Comparison of ENCODE assay signal across 1 cellular context in the genomic region with DNA sequence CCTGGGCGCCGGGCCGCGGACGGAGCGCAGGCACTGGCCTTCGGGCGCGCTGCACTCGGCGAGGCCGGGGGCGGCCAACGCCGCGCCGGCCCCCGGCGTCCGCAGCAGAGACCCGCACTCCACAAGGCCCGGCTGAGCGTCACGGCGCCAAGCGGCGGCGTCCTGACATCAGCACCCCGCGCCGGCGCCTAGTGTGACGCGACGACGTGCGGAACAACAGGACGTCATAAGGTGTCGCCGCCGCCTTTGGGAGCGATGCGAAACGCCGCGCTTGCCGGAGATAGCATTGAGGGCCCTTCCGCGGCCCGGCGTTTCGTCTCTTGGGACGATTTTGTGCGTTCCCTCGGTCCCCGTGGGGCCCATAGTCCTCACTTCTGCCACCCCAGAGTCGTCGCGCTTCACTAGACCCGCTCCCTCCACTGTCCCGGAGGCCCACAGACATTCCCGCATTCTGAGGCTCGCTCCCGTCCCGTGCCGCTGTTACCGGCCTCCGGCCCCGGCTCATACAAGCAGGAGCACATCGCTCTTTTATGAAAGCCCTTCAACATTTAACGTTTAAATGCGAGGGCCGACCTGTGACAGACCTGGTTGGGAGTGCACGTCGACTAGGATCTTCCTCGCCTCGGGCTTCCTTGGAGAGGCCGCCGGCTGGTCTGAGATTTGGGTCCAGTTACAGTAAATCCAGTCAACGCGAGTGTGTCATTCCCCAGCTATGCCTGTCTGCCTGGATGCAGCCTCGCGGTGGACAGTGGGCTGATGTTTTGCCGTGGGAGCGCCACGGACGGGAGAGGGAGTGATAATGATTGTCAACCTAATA.
TF ChIP-seq lines count a peak whose summit lies in the region.

A gene (minus strand): TSS at position 143 of the 817 bp plus-strand sequence. CDS start 306 bp downstream, outside the sequence.

TF ChIP-seq in HepG2, 621 proteins besides CTCF, POLR2A, EP300 and RAD21 (continued from another document and continues in another):
- TF ChIP-seq ZSCAN12 (CRISPR knock-in tag; IDR thresholded peaks at IDR 0.05) (0 out of 2 replicates have a peak, but pooled peaks have one; percentile 30), ZNF772 (CRISPR knock-in tag; IDR thresholded peaks at IDR 0.05) (no peak), ZNF644 (CRISPR knock-in tag; IDR thresholded peaks at IDR 0.05; ENCODE audit: low read depth) (no peak), ZNF225 (CRISPR knock-in tag; IDR thresholded peaks at IDR 0.05) (peak; percentile 90; the same call in 1 of the 2 replicates), FOXK2 (IDR thresholded peaks at IDR 0.05) (peak; percentile 73; the same call in 1 of the 2 replicates), KLF9 (CRISPR knock-in tag; IDR thresholded peaks at IDR 0.05; ENCODE audit: low read depth) (peak; percentile 64; the same call in 1 of the 2 replicates), FOXA1 (IDR thresholded peaks at IDR 0.05) (no peak), FOXA1 (CRISPR knock-in tag; IDR thresholded peaks at IDR 0.05) (peak; percentile 58), CBFB (CRISPR knock-in tag; IDR thresholded peaks at IDR 0.05) (peak; percentile 57; the same call in 1 of the 2 replicates), NR2C2 (CRISPR knock-in tag; IDR thresholded peaks at IDR 0.05; ENCODE audit: borderline replicate concordance) (peak; percentile 42; the same call in 1 of the 2 replicates), SRF (IDR thresholded peaks at IDR 0.05; ENCODE audit: low read depth, low read length) (peak; percentile 86), ZNF33A (CRISPR knock-in tag; IDR thresholded peaks at IDR 0.05; ENCODE audit: borderline replicate concordance) (no peak), ZNF543 (CRISPR knock-in tag; IDR thresholded peaks at IDR 0.05) (no peak), SMARCC2 (IDR thresholded peaks at IDR 0.05) (peak; percentile 60; the same call in 1 of the 2 replicates), SPEN (CRISPR knock-in tag; IDR thresholded peaks at IDR 0.05; ENCODE audit: low read depth) (peak; percentile 87; the same call in 1 of the 2 replicates), MIXL1 (CRISPR knock-in tag; IDR thresholded peaks at IDR 0.05) (0 out of 2 replicates have a peak, but pooled peaks have one; percentile 4), EED (CRISPR knock-in tag; IDR thresholded peaks at IDR 0.05) (no peak; the same call in 1 of the 2 replicates), ZNF879 (CRISPR knock-in tag; IDR thresholded peaks at IDR 0.05) (0 out of 2 replicates have a peak, but pooled peaks have one; percentile 26), MEIS1 (CRISPR knock-in tag; IDR thresholded peaks at IDR 0.05; ENCODE audit: borderline replicate concordance) (no peak), MIER3 (CRISPR knock-in tag; IDR thresholded peaks at IDR 0.05; ENCODE audit: borderline replicate concordance) (peak; percentile 42; the same call in 1 of the 2 replicates), RELA (CRISPR knock-in tag; IDR thresholded peaks at IDR 0.05) (peak; percentile 63; the same call in 1 of the 2 replicates), TRIM24 (CRISPR knock-in tag; IDR thresholded peaks at IDR 0.05) (no peak), KDM2A (CRISPR knock-in tag; IDR thresholded peaks at IDR 0.05; ENCODE audit: borderline replicate concordance, low read depth) (peak; percentile 95), ZNF775 (CRISPR knock-in tag; IDR thresholded peaks at IDR 0.05; ENCODE audit: borderline replicate concordance) (no peak), CEBPB (IDR thresholded peaks at IDR 0.05; ENCODE audit: borderline replicate concordance, low read depth, low read length) (no peak), CCDC6 (CRISPR knock-in tag; IDR thresholded peaks at IDR 0.05) (peak; percentile 61; the same call in 1 of the 2 replicates), HES4 (CRISPR knock-in tag; IDR thresholded peaks at IDR 0.05; ENCODE audit: borderline replicate concordance) (no peak), ETV5 (CRISPR knock-in tag; IDR thresholded peaks at IDR 0.05; ENCODE audit: borderline replicate concordance) (peak; percentile 25; the same call in 1 of the 2 replicates), ZNF451 (CRISPR knock-in tag; IDR thresholded peaks at IDR 0.05) (0 out of 2 replicates have a peak, but pooled peaks have one; percentile 39), DMAP1 (CRISPR knock-in tag; IDR thresholded peaks at IDR 0.05) (peak; percentile 49; the same call in 1 of the 2 replicates)
- TF ChIP-seq, protein P1, sequence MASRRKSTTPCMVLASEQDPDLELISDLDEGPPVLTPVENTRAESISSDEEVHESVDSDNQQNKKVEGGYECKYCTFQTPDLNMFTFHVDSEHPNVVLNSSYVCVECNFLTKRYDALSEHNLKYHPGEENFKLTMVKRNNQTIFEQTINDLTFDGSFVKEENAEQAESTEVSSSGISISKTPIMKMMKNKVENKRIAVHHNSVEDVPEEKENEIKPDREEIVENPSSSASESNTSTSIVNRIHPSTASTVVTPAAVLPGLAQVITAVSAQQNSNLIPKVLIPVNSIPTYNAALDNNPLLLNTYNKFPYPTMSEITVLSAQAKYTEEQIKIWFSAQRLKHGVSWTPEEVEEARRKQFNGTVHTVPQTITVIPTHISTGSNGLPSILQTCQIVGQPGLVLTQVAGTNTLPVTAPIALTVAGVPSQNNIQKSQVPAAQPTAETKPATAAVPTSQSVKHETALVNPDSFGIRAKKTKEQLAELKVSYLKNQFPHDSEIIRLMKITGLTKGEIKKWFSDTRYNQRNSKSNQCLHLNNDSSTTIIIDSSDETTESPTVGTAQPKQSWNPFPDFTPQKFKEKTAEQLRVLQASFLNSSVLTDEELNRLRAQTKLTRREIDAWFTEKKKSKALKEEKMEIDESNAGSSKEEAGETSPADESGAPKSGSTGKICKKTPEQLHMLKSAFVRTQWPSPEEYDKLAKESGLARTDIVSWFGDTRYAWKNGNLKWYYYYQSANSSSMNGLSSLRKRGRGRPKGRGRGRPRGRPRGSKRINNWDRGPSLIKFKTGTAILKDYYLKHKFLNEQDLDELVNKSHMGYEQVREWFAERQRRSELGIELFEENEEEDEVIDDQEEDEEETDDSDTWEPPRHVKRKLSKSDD (CRISPR knock-in tag; IDR thresholded peaks at IDR 0.05; ENCODE audit: low read depth), result peak; percentile 99
- TF ChIP-seq, protein P2, sequence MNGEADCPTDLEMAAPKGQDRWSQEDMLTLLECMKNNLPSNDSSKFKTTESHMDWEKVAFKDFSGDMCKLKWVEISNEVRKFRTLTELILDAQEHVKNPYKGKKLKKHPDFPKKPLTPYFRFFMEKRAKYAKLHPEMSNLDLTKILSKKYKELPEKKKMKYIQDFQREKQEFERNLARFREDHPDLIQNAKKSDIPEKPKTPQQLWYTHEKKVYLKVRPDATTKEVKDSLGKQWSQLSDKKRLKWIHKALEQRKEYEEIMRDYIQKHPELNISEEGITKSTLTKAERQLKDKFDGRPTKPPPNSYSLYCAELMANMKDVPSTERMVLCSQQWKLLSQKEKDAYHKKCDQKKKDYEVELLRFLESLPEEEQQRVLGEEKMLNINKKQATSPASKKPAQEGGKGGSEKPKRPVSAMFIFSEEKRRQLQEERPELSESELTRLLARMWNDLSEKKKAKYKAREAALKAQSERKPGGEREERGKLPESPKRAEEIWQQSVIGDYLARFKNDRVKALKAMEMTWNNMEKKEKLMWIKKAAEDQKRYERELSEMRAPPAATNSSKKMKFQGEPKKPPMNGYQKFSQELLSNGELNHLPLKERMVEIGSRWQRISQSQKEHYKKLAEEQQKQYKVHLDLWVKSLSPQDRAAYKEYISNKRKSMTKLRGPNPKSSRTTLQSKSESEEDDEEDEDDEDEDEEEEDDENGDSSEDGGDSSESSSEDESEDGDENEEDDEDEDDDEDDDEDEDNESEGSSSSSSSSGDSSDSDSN (CRISPR knock-in tag; IDR thresholded peaks at IDR 0.05), result peak; percentile 24; the same call in 1 of the 2 replicates
- TF ChIP-seq, protein P3, sequence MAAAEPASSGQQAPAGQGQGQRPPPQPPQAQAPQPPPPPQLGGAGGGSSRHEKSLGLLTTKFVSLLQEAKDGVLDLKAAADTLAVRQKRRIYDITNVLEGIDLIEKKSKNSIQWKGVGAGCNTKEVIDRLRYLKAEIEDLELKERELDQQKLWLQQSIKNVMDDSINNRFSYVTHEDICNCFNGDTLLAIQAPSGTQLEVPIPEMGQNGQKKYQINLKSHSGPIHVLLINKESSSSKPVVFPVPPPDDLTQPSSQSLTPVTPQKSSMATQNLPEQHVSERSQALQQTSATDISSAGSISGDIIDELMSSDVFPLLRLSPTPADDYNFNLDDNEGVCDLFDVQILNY (CRISPR knock-in tag; conservative IDR thresholded peaks at IDR 0.05), result peak; percentile 46
- TF ChIP-seq, protein P4, sequence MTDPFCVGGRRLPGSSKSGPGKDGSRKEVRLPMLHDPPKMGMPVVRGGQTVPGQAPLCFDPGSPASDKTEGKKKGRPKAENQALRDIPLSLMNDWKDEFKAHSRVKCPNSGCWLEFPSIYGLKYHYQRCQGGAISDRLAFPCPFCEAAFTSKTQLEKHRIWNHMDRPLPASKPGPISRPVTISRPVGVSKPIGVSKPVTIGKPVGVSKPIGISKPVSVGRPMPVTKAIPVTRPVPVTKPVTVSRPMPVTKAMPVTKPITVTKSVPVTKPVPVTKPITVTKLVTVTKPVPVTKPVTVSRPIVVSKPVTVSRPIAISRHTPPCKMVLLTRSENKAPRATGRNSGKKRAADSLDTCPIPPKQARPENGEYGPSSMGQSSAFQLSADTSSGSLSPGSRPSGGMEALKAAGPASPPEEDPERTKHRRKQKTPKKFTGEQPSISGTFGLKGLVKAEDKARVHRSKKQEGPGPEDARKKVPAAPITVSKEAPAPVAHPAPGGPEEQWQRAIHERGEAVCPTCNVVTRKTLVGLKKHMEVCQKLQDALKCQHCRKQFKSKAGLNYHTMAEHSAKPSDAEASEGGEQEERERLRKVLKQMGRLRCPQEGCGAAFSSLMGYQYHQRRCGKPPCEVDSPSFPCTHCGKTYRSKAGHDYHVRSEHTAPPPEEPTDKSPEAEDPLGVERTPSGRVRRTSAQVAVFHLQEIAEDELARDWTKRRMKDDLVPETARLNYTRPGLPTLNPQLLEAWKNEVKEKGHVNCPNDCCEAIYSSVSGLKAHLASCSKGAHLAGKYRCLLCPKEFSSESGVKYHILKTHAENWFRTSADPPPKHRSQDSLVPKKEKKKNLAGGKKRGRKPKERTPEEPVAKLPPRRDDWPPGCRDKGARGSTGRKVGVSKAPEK (CRISPR knock-in tag; IDR thresholded peaks at IDR 0.05; ENCODE audit: borderline replicate concordance), result no peak
- TF ChIP-seq, protein P5, sequence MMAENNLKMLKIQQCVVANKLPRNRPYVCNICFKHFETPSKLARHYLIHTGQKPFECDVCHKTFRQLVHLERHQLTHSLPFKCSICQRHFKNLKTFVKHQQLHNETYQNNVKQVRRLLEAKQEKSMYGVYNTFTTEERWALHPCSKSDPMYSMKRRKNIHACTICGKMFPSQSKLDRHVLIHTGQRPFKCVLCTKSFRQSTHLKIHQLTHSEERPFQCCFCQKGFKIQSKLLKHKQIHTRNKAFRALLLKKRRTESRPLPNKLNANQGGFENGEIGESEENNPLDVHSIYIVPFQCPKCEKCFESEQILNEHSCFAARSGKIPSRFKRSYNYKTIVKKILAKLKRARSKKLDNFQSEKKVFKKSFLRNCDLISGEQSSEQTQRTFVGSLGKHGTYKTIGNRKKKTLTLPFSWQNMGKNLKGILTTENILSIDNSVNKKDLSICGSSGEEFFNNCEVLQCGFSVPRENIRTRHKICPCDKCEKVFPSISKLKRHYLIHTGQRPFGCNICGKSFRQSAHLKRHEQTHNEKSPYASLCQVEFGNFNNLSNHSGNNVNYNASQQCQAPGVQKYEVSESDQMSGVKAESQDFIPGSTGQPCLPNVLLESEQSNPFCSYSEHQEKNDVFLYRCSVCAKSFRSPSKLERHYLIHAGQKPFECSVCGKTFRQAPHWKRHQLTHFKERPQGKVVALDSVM (CRISPR knock-in tag; IDR thresholded peaks at IDR 0.05), result peak; percentile 40; the same call in 1 of the 2 replicates
- TF ChIP-seq, protein P6, sequence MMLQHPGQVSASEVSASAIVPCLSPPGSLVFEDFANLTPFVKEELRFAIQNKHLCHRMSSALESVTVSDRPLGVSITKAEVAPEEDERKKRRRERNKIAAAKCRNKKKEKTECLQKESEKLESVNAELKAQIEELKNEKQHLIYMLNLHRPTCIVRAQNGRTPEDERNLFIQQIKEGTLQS (CRISPR knock-in tag; IDR thresholded peaks at IDR 0.05), result peak; percentile 42; the same call in 1 of the 2 replicates
- TF ChIP-seq, protein P7, sequence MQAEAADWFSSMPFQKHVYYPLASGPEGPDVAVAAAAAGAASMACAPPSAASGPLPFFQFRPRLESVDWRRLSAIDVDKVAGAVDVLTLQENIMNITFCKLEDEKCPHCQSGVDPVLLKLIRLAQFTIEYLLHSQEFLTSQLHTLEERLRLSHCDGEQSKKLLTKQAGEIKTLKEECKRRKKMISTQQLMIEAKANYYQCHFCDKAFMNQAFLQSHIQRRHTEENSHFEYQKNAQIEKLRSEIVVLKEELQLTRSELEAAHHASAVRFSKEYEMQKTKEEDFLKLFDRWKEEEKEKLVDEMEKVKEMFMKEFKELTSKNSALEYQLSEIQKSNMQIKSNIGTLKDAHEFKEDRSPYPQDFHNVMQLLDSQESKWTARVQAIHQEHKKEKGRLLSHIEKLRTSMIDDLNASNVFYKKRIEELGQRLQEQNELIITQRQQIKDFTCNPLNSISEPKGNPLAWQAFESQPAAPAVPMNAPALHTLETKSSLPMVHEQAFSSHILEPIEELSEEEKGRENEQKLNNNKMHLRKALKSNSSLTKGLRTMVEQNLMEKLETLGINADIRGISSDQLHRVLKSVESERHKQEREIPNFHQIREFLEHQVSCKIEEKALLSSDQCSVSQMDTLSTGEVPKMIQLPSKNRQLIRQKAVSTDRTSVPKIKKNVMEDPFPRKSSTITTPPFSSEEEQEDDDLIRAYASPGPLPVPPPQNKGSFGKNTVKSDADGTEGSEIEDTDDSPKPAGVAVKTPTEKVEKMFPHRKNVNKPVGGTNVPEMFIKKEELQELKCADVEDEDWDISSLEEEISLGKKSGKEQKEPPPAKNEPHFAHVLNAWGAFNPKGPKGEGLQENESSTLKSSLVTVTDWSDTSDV (CRISPR knock-in tag; IDR thresholded peaks at IDR 0.05), result peak; percentile 27; the same call in 1 of the 2 replicates
- TF ChIP-seq, protein P8, sequence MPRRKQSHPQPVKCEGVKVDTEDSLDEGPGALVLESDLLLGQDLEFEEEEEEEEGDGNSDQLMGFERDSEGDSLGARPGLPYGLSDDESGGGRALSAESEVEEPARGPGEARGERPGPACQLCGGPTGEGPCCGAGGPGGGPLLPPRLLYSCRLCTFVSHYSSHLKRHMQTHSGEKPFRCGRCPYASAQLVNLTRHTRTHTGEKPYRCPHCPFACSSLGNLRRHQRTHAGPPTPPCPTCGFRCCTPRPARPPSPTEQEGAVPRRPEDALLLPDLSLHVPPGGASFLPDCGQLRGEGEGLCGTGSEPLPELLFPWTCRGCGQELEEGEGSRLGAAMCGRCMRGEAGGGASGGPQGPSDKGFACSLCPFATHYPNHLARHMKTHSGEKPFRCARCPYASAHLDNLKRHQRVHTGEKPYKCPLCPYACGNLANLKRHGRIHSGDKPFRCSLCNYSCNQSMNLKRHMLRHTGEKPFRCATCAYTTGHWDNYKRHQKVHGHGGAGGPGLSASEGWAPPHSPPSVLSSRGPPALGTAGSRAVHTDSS (CRISPR knock-in tag; conservative IDR thresholded peaks at IDR 0.05), result no peak
- TF ChIP-seq, protein P9, sequence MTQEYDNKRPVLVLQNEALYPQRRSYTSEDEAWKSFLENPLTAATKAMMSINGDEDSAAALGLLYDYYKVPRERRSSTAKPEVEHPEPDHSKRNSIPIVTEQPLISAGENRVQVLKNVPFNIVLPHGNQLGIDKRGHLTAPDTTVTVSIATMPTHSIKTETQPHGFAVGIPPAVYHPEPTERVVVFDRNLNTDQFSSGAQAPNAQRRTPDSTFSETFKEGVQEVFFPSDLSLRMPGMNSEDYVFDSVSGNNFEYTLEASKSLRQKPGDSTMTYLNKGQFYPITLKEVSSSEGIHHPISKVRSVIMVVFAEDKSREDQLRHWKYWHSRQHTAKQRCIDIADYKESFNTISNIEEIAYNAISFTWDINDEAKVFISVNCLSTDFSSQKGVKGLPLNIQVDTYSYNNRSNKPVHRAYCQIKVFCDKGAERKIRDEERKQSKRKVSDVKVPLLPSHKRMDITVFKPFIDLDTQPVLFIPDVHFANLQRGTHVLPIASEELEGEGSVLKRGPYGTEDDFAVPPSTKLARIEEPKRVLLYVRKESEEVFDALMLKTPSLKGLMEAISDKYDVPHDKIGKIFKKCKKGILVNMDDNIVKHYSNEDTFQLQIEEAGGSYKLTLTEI (CRISPR knock-in tag; conservative IDR thresholded peaks at IDR 0.05), result no peak
